In genomic region chr19:44111910-44112463, GRCh38 we compare ENCODE assay signal across 8 cellular contexts. TPM values are rescaled to one million over a fixed set of nuclear protein-coding genes. Genes with fewer than 3 reads are reported as not detected.
DNase-seq lines count a peak whose midpoint lies in the region; ATAC-seq and TF ChIP-seq lines count a peak whose summit lies in the region.

No MANE protein-coding gene starts in this region.

- no peak for TF ChIP-seq CTCF in PC-3 (conservative IDR thresholded peaks at IDR 0.05; ENCODE audit: low read depth, low read length)

- no peak overlapping the region for H3K27ac Mint-ChIP-seq in activated naive CD4-positive, alpha-beta T cell treated with anti-CD3 and anti-CD28 coated beads, Interleukin-2, amount 10 ng/mL, durations not matched to agents 7 days and 5 days
- H3K27ac Mint-ChIP-seq in naive B cell: peak overlapping the region in 1 of 6 donors; percentile 71

- H3K9me3 ChIP-seq in PC-3 (ENCODE audit: low read length): no peaks in the 10 kb centered on the region
- H3K9me3 ChIP-seq in ectodermal cell (ENCODE audit: control insufficient read depth, low read length): no peaks in the 10 kb centered on the region

- H3K27me3 Mint-ChIP-seq in activated naive CD4-positive, alpha-beta T cell treated with anti-CD3 and anti-CD28 coated beads, Interleukin-2, amount 10 ng/mL, durations not matched to agents 7 days and 5 days: peaks cover 5% of the 10 kb centered on the region
- H3K27me3 Mint-ChIP-seq in naive B cell: no peaks in the 10 kb centered on the region

- H3K36me3 ChIP-seq in PC-3 (ENCODE audit: low read depth, low read length) (peaks cover 6% of the 10 kb centered on the region), ectodermal cell (ENCODE audit: control insufficient read depth, insufficient read depth, low read length) (peaks cover 15% of the 10 kb centered on the region)

- H3K9me3 Mint-ChIP-seq in activated naive CD4-positive, alpha-beta T cell treated with anti-CD3 and anti-CD28 coated beads, Interleukin-2, amount 10 ng/mL, durations not matched to agents 7 days and 5 days: peaks cover 42% of the 10 kb centered on the region
- H3K9me3 Mint-ChIP-seq in naive B cell: peaks cover 17 to 46% (median 40%) of the 10 kb centered on the region in 7 donors

- POLR2A ChIA-PET in PC-3 (lab: Charles Lee; ENCODE audit: unreplicated experiment): no interaction called here

- CTCF ChIA-PET in activated naive CD4-positive, alpha-beta T cell treated with anti-CD3 and anti-CD28 coated beads, Interleukin-2, amount 10 ng/mL, durations not matched to agents 7 days and 5 days (lab: Charles Lee): no interaction called here
- CTCF ChIA-PET in PC-3 (lab: Charles Lee): no interaction called here

- no peak for DNase-seq in activated naive CD4-positive, alpha-beta T cell treated with anti-CD3 and anti-CD28 coated beads, Interleukin-2, amount 10 ng/mL, durations not matched to agents 7 days and 5 days
- no peak for DNase-seq in activated naive CD4-positive, alpha-beta T cell treated with anti-CD3 and anti-CD28 coated beads, Interleukin-2, amount 50 U/mL, for 16 hours
- DNase-seq in PC-3: no peak
- no peak for DNase-seq in naive B cell
- DNase-seq in GM19238 (ENCODE audit: insufficient read length, low spot score): no peak

- peak overlapping the region; percentile 97 for H3K4me2 ChIP-seq in PC-3 (ENCODE audit: low read length)

- 39% methylated on average over 15 to 16 of the region's 17 CpGs for WGBS in ectodermal cell, 2 experiments

- H3K4me1 ChIP-seq in PC-3 (ENCODE audit: insufficient read depth, low read length) (peaks cover 9% of the 10 kb centered on the region), ectodermal cell (ENCODE audit: control insufficient read depth, insufficient read depth, low read length) (no peaks in the 10 kb centered on the region)

- H3K27ac ChIP-seq in PC-3 (ENCODE audit: low read length) (no peak overlapping the region), ectodermal cell (ENCODE audit: insufficient read depth, low read depth, low read length, poor library complexity, severe bottlenecking) (peak overlapping the region; percentile 19)

- no TSS peak for BruUV-seq in PC-3 (replicated peaks; lab: Mats Ljungman, UMichigan)

- ATAC-seq in PC-3: no peak
- ATAC-seq in naive B cell (ENCODE audit: low read depth in 2 of 2): no peak
- no peak for ATAC-seq in GM21390 (IDR thresholded peaks at IDR 0.05; ENCODE audit: unreplicated experiment)
- ATAC-seq in HG03432 (IDR thresholded peaks at IDR 0.05; ENCODE audit: unreplicated experiment): no peak

- H2AFZ ChIP-seq in PC-3 (ENCODE audit: low read length): peak overlapping the region; percentile 99

- H3K4me3 Mint-ChIP-seq in activated naive CD4-positive, alpha-beta T cell treated with anti-CD3 and anti-CD28 coated beads, Interleukin-2, amount 10 ng/mL, durations not matched to agents 7 days and 5 days: peak overlapping the region; percentile 51
- H3K4me3 Mint-ChIP-seq in naive B cell: peak overlapping the region in 7 of 8 donors; percentile 59 to 100 (median 99)

- no peaks in the 10 kb centered on the region for H3F3A ChIP-seq in PC-3 (ENCODE audit: low read length, unreplicated experiment)

- peak overlapping the region; percentile 57; the same call in 1 of the 2 replicates for H3K9ac ChIP-seq in PC-3 (ENCODE audit: low read length)

- intact Hi-C loops in PC-3 (cut with micrococcal nuclease): loop anchor here (2.0 kb wide), 2 partner anchors 39 to 101 kb away; partner anchors contain the start of genes ZNF227 and ZNF284

- H3K4me3 ChIP-seq in PC-3 (ENCODE audit: low read length): peak overlapping the region; percentile 99
- H3K4me3 ChIP-seq in ectodermal cell (ENCODE audit: insufficient read depth, low read depth, low read length): peak overlapping the region; percentile 79

- H3K4me1 Mint-ChIP-seq in activated naive CD4-positive, alpha-beta T cell treated with anti-CD3 and anti-CD28 coated beads, Interleukin-2, amount 10 ng/mL, durations not matched to agents 7 days and 5 days: peaks cover 23% of the 10 kb centered on the region
- peaks cover 14 to 34% (median 27%) of the 10 kb centered on the region in 3 donors for H3K4me1 Mint-ChIP-seq in naive B cell

- no peaks in the 10 kb centered on the region for H3K79me2 ChIP-seq in PC-3 (ENCODE audit: low read length)

- no peaks in the 10 kb centered on the region for H4K20me1 ChIP-seq in PC-3 (ENCODE audit: low read length)

- no peaks in the 10 kb centered on the region for H3K9me2 ChIP-seq in PC-3 (replicated peaks; ENCODE audit: low read length)

- peaks cover 40% of the 10 kb centered on the region for H3K36me3 Mint-ChIP-seq in activated naive CD4-positive, alpha-beta T cell treated with anti-CD3 and anti-CD28 coated beads, Interleukin-2, amount 10 ng/mL, durations not matched to agents 7 days and 5 days
- peaks cover 13 to 14% of the 10 kb centered on the region in 2 donors for H3K36me3 Mint-ChIP-seq in naive B cell

- no peaks in the 10 kb centered on the region for H3K27me3 ChIP-seq in PC-3 (ENCODE audit: low read length)
- H3K27me3 ChIP-seq in ectodermal cell (ENCODE audit: control insufficient read depth, insufficient read depth, low read length, poor library complexity, severe bottlenecking): no peaks in the 10 kb centered on the region

RNA-seq across cellular contexts. Expression of gene ZNF225, which starts 1.2 kb away (rescaled TPM):
- total RNA-seq in PC-3 (2014; rRNA removed): 0.46 and 1.6 TPM in 2 replicates
- 6.3 TPM for polyA plus RNA-seq in ectodermal cell (2013, experiment 1 of 4)
- 6.4 TPM for polyA plus RNA-seq in ectodermal cell (2013, experiment 2 of 4)
- polyA plus RNA-seq in ectodermal cell (2013, experiment 3 of 4): 4.8 TPM
- 4.2 TPM for polyA plus RNA-seq in ectodermal cell (2013, experiment 4 of 4)
- 1 to 10 TPM; 2.2 to 6.4 (median 3.3) TPM for polyA plus RNA-seq in naive B cell (ENCODE audit: low read depth in 6 of 6)

RNA-seq across cellular contexts. Expression of gene ZNF224, which starts 17.8 kb away (rescaled TPM):
- 5.6 and 11.0 TPM in 2 replicates for total RNA-seq in PC-3 (2014; rRNA removed)
- polyA plus RNA-seq in ectodermal cell (2013, experiment 1 of 4): 25.4 TPM
- 24.8 TPM for polyA plus RNA-seq in ectodermal cell (2013, experiment 2 of 4)
- 21.2 TPM for polyA plus RNA-seq in ectodermal cell (2013, experiment 3 of 4)
- polyA plus RNA-seq in ectodermal cell (2013, experiment 4 of 4): 20.9 TPM
- 10 to 100 TPM in 4 of 6 donors, 1 to 10 TPM in 2; 7.5 to 20.7 (median 12.5) TPM for polyA plus RNA-seq in naive B cell (ENCODE audit: low read depth in 6 of 6)

RNA-seq across cellular contexts. Expression of gene ZNF234, which starts 29.4 kb away (rescaled TPM):
- total RNA-seq in PC-3 (2014; rRNA removed): 1.3 and 1.6 TPM in 2 replicates
- polyA plus RNA-seq in ectodermal cell (2013, experiment 1 of 4): 11.6 TPM
- polyA plus RNA-seq in ectodermal cell (2013, experiment 2 of 4): 11.4 TPM
- 8.3 TPM for polyA plus RNA-seq in ectodermal cell (2013, experiment 3 of 4)
- polyA plus RNA-seq in ectodermal cell (2013, experiment 4 of 4): 10.0 TPM
- polyA plus RNA-seq in naive B cell (ENCODE audit: low read depth in 6 of 6): 1 to 10 TPM; 1.1 to 8.2 (median 4.9) TPM

RNA-seq across cellular contexts. Expression of gene ZNF284, which starts 40.0 kb away (rescaled TPM):
- 0.69 and 0.81 TPM in 2 replicates for total RNA-seq in PC-3 (2014; rRNA removed)
- 4.2 TPM for polyA plus RNA-seq in ectodermal cell (2013, experiment 1 of 4)
- 3.3 TPM for polyA plus RNA-seq in ectodermal cell (2013, experiment 2 of 4)
- 2.5 TPM for polyA plus RNA-seq in ectodermal cell (2013, experiment 3 of 4)
- polyA plus RNA-seq in ectodermal cell (2013, experiment 4 of 4): 2.5 TPM
- 1 to 10 TPM in 3 of 6 donors, under 1 TPM in 3; 0.09 to 1.2 (median 0.95) TPM for polyA plus RNA-seq in naive B cell (ENCODE audit: low read depth in 6 of 6)

RNA-seq across cellular contexts. Expression of gene ZNF226, which starts 52.9 kb away (rescaled TPM):
- 4.8 and 6.0 TPM in 2 replicates for total RNA-seq in PC-3 (2014; rRNA removed)
- 22.7 TPM for polyA plus RNA-seq in ectodermal cell (2013, experiment 1 of 4)
- polyA plus RNA-seq in ectodermal cell (2013, experiment 2 of 4): 25.1 TPM
- 23.1 TPM for polyA plus RNA-seq in ectodermal cell (2013, experiment 3 of 4)
- polyA plus RNA-seq in ectodermal cell (2013, experiment 4 of 4): 23.7 TPM
- polyA plus RNA-seq in naive B cell (ENCODE audit: low read depth in 6 of 6): 10 to 100 TPM; 26.0 to 38.5 (median 30.8) TPM
